17 cellular contexts compared by ENCODE assay signal in genomic region chr15:101490408-101490891, GRCh38. TPM values are rescaled to one million over a fixed set of nuclear protein-coding genes. Genes with fewer than 3 reads are reported as not detected.
DNase-seq lines count a peak whose midpoint lies in the region; ATAC-seq, FAIRE-seq and TF ChIP-seq lines count a peak whose summit lies in the region.
"Had no signal": no experiment of that assay in that cellular context is flagged by ENCODE, and none has a peak within 500 bp of the region (broad histone marks: within the 10 kb centered on the region; RNA-seq: fewer than 3 reads in every experiment).

No MANE protein-coding gene starts in this region.

- H3K9me3 ChIP-seq in WERI-Rb-1 (ENCODE audit: severe bottlenecking): peaks cover 7% of the 10 kb centered on the region

- no peak for TF ChIP-seq CTCF in D721Med (IDR thresholded peaks at IDR 0.05; ENCODE audit: insufficient read depth, missing control alignments)
- TF ChIP-seq CTCF in WERI-Rb-1 (IDR thresholded peaks at IDR 0.05; ENCODE audit: low read depth, low read length): no peak

- no peak overlapping the region for H3K27ac Mint-ChIP-seq in activated naive CD8-positive, alpha-beta T cell treated with anti-CD3 and anti-CD28 coated beads, Interleukin-2, amount 10 ng/mL, durations not matched to agents 7 days and 5 days
- no peak overlapping the region for H3K27ac Mint-ChIP-seq in naive thymus-derived CD8-positive, alpha-beta T cell
- H3K27ac Mint-ChIP-seq: CD4-positive, CD25-positive, alpha-beta regulatory T cell; HFFc6 had no signal

- ATAC-seq in activated naive CD8-positive, alpha-beta T cell treated with anti-CD3 and anti-CD28 coated beads, Interleukin-2, amount 10 ng/mL, durations not matched to agents 7 days and 5 days (ENCODE audit: low read depth): no peak
- ATAC-seq in naive thymus-derived CD8-positive, alpha-beta T cell: no peak
- ATAC-seq in HG02973 (IDR thresholded peaks at IDR 0.05; ENCODE audit: unreplicated experiment): no peak

- POLR2A ChIA-PET in activated naive CD8-positive, alpha-beta T cell treated with anti-CD3 and anti-CD28 coated beads, Interleukin-2, amount 10 ng/mL, durations not matched to agents 7 days and 5 days (lab: Charles Lee): no interaction called here
- POLR2A ChIA-PET in naive thymus-derived CD8-positive, alpha-beta T cell (lab: Charles Lee): interaction anchor here (1.0 kb wide), 1 partner anchor 114 kb away, joined by 3 read pairs; no protein-coding TSS in a partner anchor

- no peaks in the 10 kb centered on the region for H3K36me3 Mint-ChIP-seq in activated naive CD8-positive, alpha-beta T cell treated with anti-CD3 and anti-CD28 coated beads, Interleukin-2, amount 10 ng/mL, durations not matched to agents 7 days and 5 days
- no peaks in the 10 kb centered on the region for H3K36me3 Mint-ChIP-seq in naive thymus-derived CD8-positive, alpha-beta T cell
- H3K36me3 Mint-ChIP-seq: CD4-positive, CD25-positive, alpha-beta regulatory T cell had no signal

- no peaks in the 10 kb centered on the region for H3K36me3 ChIP-seq in WERI-Rb-1

- H3K4me3 Mint-ChIP-seq in activated naive CD8-positive, alpha-beta T cell treated with anti-CD3 and anti-CD28 coated beads, Interleukin-2, amount 10 ng/mL, durations not matched to agents 7 days and 5 days: peak overlapping the region; percentile 46
- H3K4me3 Mint-ChIP-seq in naive thymus-derived CD8-positive, alpha-beta T cell: peak overlapping the region; percentile 12 to 74 (median 56)
- H3K4me3 Mint-ChIP-seq: HFFc6 had no signal

- H3K27me3 Mint-ChIP-seq in activated naive CD8-positive, alpha-beta T cell treated with anti-CD3 and anti-CD28 coated beads, Interleukin-2, amount 10 ng/mL, durations not matched to agents 7 days and 5 days: peaks cover 54% of the 10 kb centered on the region
- H3K27me3 Mint-ChIP-seq in naive thymus-derived CD8-positive, alpha-beta T cell: peaks cover 37 to 66% (median 51%) of the 10 kb centered on the region in 5 donors

- H3K9me3 Mint-ChIP-seq in activated naive CD8-positive, alpha-beta T cell treated with anti-CD3 and anti-CD28 coated beads, Interleukin-2, amount 10 ng/mL, durations not matched to agents 7 days and 5 days: no peaks in the 10 kb centered on the region
- H3K9me3 Mint-ChIP-seq in naive thymus-derived CD8-positive, alpha-beta T cell: peaks cover 0 to 7% (median 0%) of the 10 kb centered on the region in 9 donors
- H3K9me3 Mint-ChIP-seq: HFFc6 had no signal

- H3K27ac ChIP-seq in WERI-Rb-1: no peak overlapping the region
- H3K27ac ChIP-seq: 22Rv1, epithelial cell of prostate had no signal

- no peak for FAIRE-seq in D721Med (lab: Jason Lieb, UNC)
- FAIRE-seq: GM12891 had no signal

- no peak overlapping the region for H3K4me3 ChIP-seq in WERI-Rb-1 (ENCODE audit: low read depth, low read length)

- no peaks in the 10 kb centered on the region for H3K4me1 Mint-ChIP-seq in activated naive CD8-positive, alpha-beta T cell treated with anti-CD3 and anti-CD28 coated beads, Interleukin-2, amount 10 ng/mL, durations not matched to agents 7 days and 5 days
- peaks cover 0 to 8% (median 4%) of the 10 kb centered on the region in 4 donors for H3K4me1 Mint-ChIP-seq in naive thymus-derived CD8-positive, alpha-beta T cell

- H3K27me3 ChIP-seq in WERI-Rb-1 (ENCODE audit: insufficient read depth, low read depth, severe bottlenecking): no peaks in the 10 kb centered on the region

- DNase-seq in DMS 273 (lab: John Stamatoyannopoulos, UW; ENCODE audit: unreplicated experiment) (peak; percentile 14), DMS 273 treated with DMSO at 0.1 percent for 48 hours (lab: John Stamatoyannopoulos, UW) (no peak), D721Med (ENCODE audit: insufficient read length, low spot score) (peak; percentile 17), WERI-Rb-1 (no peak), NCI-H2029 (lab: John Stamatoyannopoulos, UW) (no peak)
- DNase-seq in activated naive CD8-positive, alpha-beta T cell treated with anti-CD3 and anti-CD28 coated beads, Interleukin-2, amount 10 ng/mL, durations not matched to agents 7 days and 5 days: no peak
- DNase-seq in naive thymus-derived CD8-positive, alpha-beta T cell: no peak
- DNase-seq: activated CD4-positive, CD25-positive, alpha-beta regulatory T cell; CD4-positive, CD25-positive, alpha-beta regulatory T cell; HFFc6; IMR-90; NCI-H526 treated with DMSO at 0.1 percent for 48 hours; occipital lobe had no signal

RNA-seq across cellular contexts. Expression of gene PCSK6, which starts 0.9 kb away (rescaled TPM):
- total RNA-seq in activated naive CD8-positive, alpha-beta T cell treated with anti-CD3 and anti-CD28 coated beads, Interleukin-2, amount 10 ng/mL, durations not matched to agents 7 days and 5 days: 1 to 10 TPM; 1.4 to 2.1 TPM
- total RNA-seq in naive thymus-derived CD8-positive, alpha-beta T cell: 1 to 10 TPM; 2.9 to 6.7 TPM
- 1 to 10 TPM in 1 of 3 donors, under 1 TPM in 2; 0.04 to 1.3 (median 0.66) TPM for polyA plus RNA-seq in naive thymus-derived CD8-positive, alpha-beta T cell
- total RNA-seq: HFFc6, IMR-90 had no signal
- polyA plus RNA-seq: IMR-90 had no signal

Comparison
In these comparisons a context has a peak if more than half of its experiments do, and no peak if none do; other contexts are left out.
1. DNase-seq: peak in DMS 273 (single experiment) and D721Med (single experiment); none in DMS 273 treated with DMSO at 0.1 percent for 48 hours (single experiment), activated naive CD8-positive, alpha-beta T cell treated with anti-CD3 and anti-CD28 coated beads, Interleukin-2, amount 10 ng/mL, durations not matched to agents 7 days and 5 days (single experiment), naive thymus-derived CD8-positive, alpha-beta T cell (0 of 10), WERI-Rb-1 (single experiment) and NCI-H2029 (single experiment).